10 cellular contexts compared by ENCODE assay signal in the genomic region with DNA sequence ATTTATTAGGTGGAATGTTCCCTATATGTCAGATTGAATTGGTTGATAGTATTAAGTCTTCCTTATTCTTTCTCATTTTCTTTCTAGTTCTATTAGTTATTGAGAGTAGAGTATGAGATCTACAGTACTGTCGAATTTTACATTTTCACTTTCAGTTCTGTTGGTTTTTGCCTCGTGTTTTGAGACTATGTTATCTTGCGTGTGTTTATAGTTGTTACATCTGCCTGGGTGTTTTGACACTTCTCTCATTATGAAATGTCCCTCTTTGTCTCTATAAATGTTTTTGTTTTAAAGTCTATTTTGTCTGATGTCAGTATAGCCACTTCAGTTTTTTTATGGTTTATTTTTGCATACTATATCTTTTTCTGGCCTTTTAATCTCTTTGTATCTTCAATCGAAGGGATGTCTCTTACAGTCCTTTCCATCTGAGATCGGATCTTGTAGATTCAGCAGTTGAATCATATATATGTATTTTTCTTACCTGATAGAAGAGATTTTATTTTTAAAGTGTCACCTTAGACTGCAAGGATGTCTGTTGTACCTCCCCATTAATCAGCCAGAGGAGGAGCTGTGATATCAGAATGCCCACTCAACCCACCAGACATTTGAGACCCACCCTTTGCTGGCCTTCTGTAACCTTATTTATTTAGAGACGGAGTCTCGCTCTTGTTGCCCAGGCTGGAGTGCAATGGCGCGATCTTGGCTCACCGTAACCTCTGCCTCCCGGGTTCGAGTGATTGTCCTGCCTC. TPM values are rescaled to one million over a fixed set of nuclear protein-coding genes. Genes with fewer than 3 reads are reported as not detected.
DNase-seq lines count a peak whose midpoint lies in the region; ATAC-seq and TF ChIP-seq lines count a peak whose summit lies in the region.
"Had no signal": no experiment of that assay in that cellular context is flagged by ENCODE, and none has a peak within 500 bp of the region (broad histone marks: within the 10 kb centered on the region; RNA-seq: fewer than 3 reads in every experiment).

No MANE protein-coding gene starts in this region.

- TF ChIP-seq POLR2A in sigmoid colon (IDR thresholded peaks at IDR 0.05) = no peak

- H3K36me3 Mint-ChIP-seq in CD8-positive, alpha-beta T cell = peaks cover 32% of the 10 kb centered on the region
- H3K36me3 Mint-ChIP-seq in activated CD8-positive, alpha-beta T cell treated with anti-CD3 and anti-CD28 coated beads, Interleukin-2, amount 10 ng/mL, durations not matched to agents 7 days and 5 days (ENCODE audit: low read depth) = peaks cover 35% of the 10 kb centered on the region

- intact Hi-C loops in CD8-positive, alpha-beta T cell (cut with DNase I, micrococcal nuclease) = loop anchor here in 1 of 2 experiments (1.0 kb wide), 1 partner anchor 11 kb away; no protein-coding TSS in a partner anchor
- intact Hi-C loops in sigmoid colon (cut with DNase I) = no loop called here

- H3K18ac ChIP-seq in mesenchymal stem cell (ENCODE audit: low read depth in 1 of 2, low read length in 2 of 2) = no peak overlapping the region

- peaks cover 54% of the 10 kb centered on the region for H3K4me1 Mint-ChIP-seq in CD8-positive, alpha-beta T cell (ENCODE audit: low read depth)
- H3K4me1 Mint-ChIP-seq in activated CD8-positive, alpha-beta T cell treated with anti-CD3 and anti-CD28 coated beads, Interleukin-2, amount 10 ng/mL, durations not matched to agents 7 days and 5 days (ENCODE audit: low read depth) = peaks cover 36% of the 10 kb centered on the region

- no peak overlapping the region for H2BK12ac ChIP-seq in mesenchymal stem cell (ENCODE audit: low read length in 2 of 2)

- H3K4ac ChIP-seq in mesenchymal stem cell (ENCODE audit: low read depth in 1 of 2, low read length in 2 of 2) = no peak overlapping the region

- peaks cover 6% of the 10 kb centered on the region for H3K79me1 ChIP-seq in mesenchymal stem cell (replicated peaks; ENCODE audit: low read length, poor library complexity, severe bottlenecking)

- H2AFZ ChIP-seq in mesenchymal stem cell (ENCODE audit: low read depth, low read length) = no peak overlapping the region

- WGBS in mesenchymal stem cell = 92% methylated on average over 10 of the region's 12 CpGs
- WGBS in sigmoid colon, 2 donors = 63 to 73% methylated on average over 12 of the region's 12 CpGs

- no peaks in the 10 kb centered on the region for H3K9me3 Mint-ChIP-seq in CD8-positive, alpha-beta T cell
- H3K9me3 Mint-ChIP-seq in activated CD8-positive, alpha-beta T cell treated with anti-CD3 and anti-CD28 coated beads, Interleukin-2, amount 10 ng/mL, durations not matched to agents 7 days and 5 days (ENCODE audit: insufficient read depth) = no peaks in the 10 kb centered on the region

- TF ChIP-seq CTCF in CD8-positive, alpha-beta T cell (IDR thresholded peaks at IDR 0.05) = no peak
- no peak for TF ChIP-seq CTCF in sigmoid colon (IDR thresholded peaks at IDR 0.05)

- H2BK5ac ChIP-seq in mesenchymal stem cell (ENCODE audit: low read depth, low read length, poor library complexity, severe bottlenecking) = no peak overlapping the region

- peak overlapping the region; percentile 89 for H3K27ac Mint-ChIP-seq in CD8-positive, alpha-beta T cell
- peak overlapping the region; percentile 82 for H3K27ac Mint-ChIP-seq in activated CD8-positive, alpha-beta T cell treated with anti-CD3 and anti-CD28 coated beads, Interleukin-2, amount 10 ng/mL, durations not matched to agents 7 days and 5 days

- no peaks in the 10 kb centered on the region for H3K27me3 ChIP-seq in CD8-positive, alpha-beta T cell (ENCODE audit: insufficient read depth, low read length)
- no peaks in the 10 kb centered on the region for H3K27me3 ChIP-seq in mesenchymal stem cell (ENCODE audit: control insufficient read depth in 1 of 2, insufficient read depth in 1 of 2, low read length in 2 of 2)
- H3K27me3 ChIP-seq in sigmoid colon = no peaks in the 10 kb centered on the region
- H3K27me3 ChIP-seq: tibial artery had no signal

- peak overlapping the region; percentile 80 for H3K9ac ChIP-seq in mesenchymal stem cell (ENCODE audit: low read length)

- POLR2A ChIA-PET in CD8-positive, alpha-beta T cell (lab: Charles Lee) = no interaction called here
- POLR2A ChIA-PET in activated CD8-positive, alpha-beta T cell treated with anti-CD3 and anti-CD28 coated beads, Interleukin-2, amount 10 ng/mL, durations not matched to agents 7 days and 5 days (lab: Charles Lee) = no interaction called here

- peak overlapping the region; percentile 81 for H3K4me3 Mint-ChIP-seq in CD8-positive, alpha-beta T cell
- H3K4me3 Mint-ChIP-seq in activated CD8-positive, alpha-beta T cell treated with anti-CD3 and anti-CD28 coated beads, Interleukin-2, amount 10 ng/mL, durations not matched to agents 7 days and 5 days = peak overlapping the region; percentile 70

- peaks cover 12% of the 10 kb centered on the region for H3K4me1 ChIP-seq in CD8-positive, alpha-beta T cell (ENCODE audit: insufficient read depth, low read length)
- no peaks in the 10 kb centered on the region for H3K4me1 ChIP-seq in mesenchymal stem cell (ENCODE audit: control insufficient read depth, insufficient read depth, low read depth, low read length)
- peaks cover 0 to 17% (median 10%) of the 10 kb centered on the region in 4 donors for H3K4me1 ChIP-seq in sigmoid colon
- H3K4me1 ChIP-seq: tibial artery had no signal

- no peak for DNase-seq in CD8-positive, alpha-beta T cell
- no peak for DNase-seq in activated CD8-positive, alpha-beta T cell treated with anti-CD3 and anti-CD28 coated beads, Interleukin-2, amount 10 ng/mL, durations not matched to agents 7 days and 5 days
- DNase-seq in mesenchymal stem cell = peak; percentile 57
- DNase-seq in glomerular visceral epithelial cell (ENCODE audit: extremely low spot score) = no peak
- DNase-seq in sigmoid colon = no peak
- DNase-seq: NCI-H146 had no signal

- CTCF ChIA-PET in CD8-positive, alpha-beta T cell (lab: Charles Lee) = interaction anchor here (1.6 kb wide), 1 partner anchor 33 kb away, joined by 4 read pairs; no protein-coding TSS in a partner anchor
- CTCF ChIA-PET in activated CD8-positive, alpha-beta T cell treated with anti-CD3 and anti-CD28 coated beads, Interleukin-2, amount 10 ng/mL, durations not matched to agents 7 days and 5 days (lab: Charles Lee) = interaction anchor here (1.7 kb wide), 1 partner anchor 33 kb away, joined by 4 read pairs; no protein-coding TSS in a partner anchor

- H3K36me3 ChIP-seq in CD8-positive, alpha-beta T cell (ENCODE audit: insufficient read depth, low read length) = no peaks in the 10 kb centered on the region
- H3K36me3 ChIP-seq in mesenchymal stem cell (ENCODE audit: control insufficient read depth in 1 of 2, insufficient read depth in 2 of 2, low read depth in 1 of 2, low read length in 2 of 2) = peaks cover 10 to 15% of the 10 kb centered on the region in 2 experiments
- peaks cover 0 to 8% (median 0%) of the 10 kb centered on the region in 4 donors for H3K36me3 ChIP-seq in sigmoid colon

- no peaks in the 10 kb centered on the region for H3K27me3 Mint-ChIP-seq in CD8-positive, alpha-beta T cell (ENCODE audit: low read depth)
- no peaks in the 10 kb centered on the region for H3K27me3 Mint-ChIP-seq in activated CD8-positive, alpha-beta T cell treated with anti-CD3 and anti-CD28 coated beads, Interleukin-2, amount 10 ng/mL, durations not matched to agents 7 days and 5 days (ENCODE audit: low read depth)

- H3K4me3 ChIP-seq in CD8-positive, alpha-beta T cell (ENCODE audit: low read depth, low read length) = peak overlapping the region; percentile 11
- H3K4me3 ChIP-seq in mesenchymal stem cell (ENCODE audit: insufficient read depth in 1 of 2, low read depth in 1 of 2, low read length in 2 of 2) (peak overlapping the region in 1 of 2 experiments; percentile 62), sigmoid colon (peak overlapping the region in 1 of 4 donors; percentile 1)
- H3K4me3 ChIP-seq: tibial artery had no signal

- H2BK120ac ChIP-seq in mesenchymal stem cell (ENCODE audit: low read depth, low read length) = no peak overlapping the region

- H2AK5ac ChIP-seq in mesenchymal stem cell (ENCODE audit: low read length, severe bottlenecking) = no peak overlapping the region

- no peak overlapping the region for H3K23ac ChIP-seq in mesenchymal stem cell (ENCODE audit: low read length in 2 of 2)

- no peak overlapping the region for H4K91ac ChIP-seq in mesenchymal stem cell (ENCODE audit: low read length)

- no peak overlapping the region for H3K14ac ChIP-seq in mesenchymal stem cell (ENCODE audit: low read length in 2 of 2)

- peak overlapping the region; percentile 22 for H3K27ac ChIP-seq in CD8-positive, alpha-beta T cell (ENCODE audit: low read depth, low read length)
- H3K27ac ChIP-seq in mesenchymal stem cell (ENCODE audit: low read length, poor library complexity, severe bottlenecking) = no peak overlapping the region
- H3K27ac ChIP-seq in sigmoid colon = peak overlapping the region in 1 of 4 donors; percentile 25
- H3K27ac ChIP-seq: tibial artery had no signal

- no peak overlapping the region for H3K4me2 ChIP-seq in mesenchymal stem cell (ENCODE audit: low read length, poor library complexity, severe bottlenecking)

- peak; percentile 87 for ATAC-seq in CD8-positive, alpha-beta T cell
- ATAC-seq in GM19372 (IDR thresholded peaks at IDR 0.05; ENCODE audit: low read depth, unreplicated experiment) (peak; percentile 56), HG03025 (IDR thresholded peaks at IDR 0.05; ENCODE audit: low FRiP score, unreplicated experiment) (no peak), GM18873 (IDR thresholded peaks at IDR 0.05; ENCODE audit: low FRiP score, unreplicated experiment) (no peak)
- peak; percentile 91 for ATAC-seq in activated CD8-positive, alpha-beta T cell treated with anti-CD3 and anti-CD28 coated beads, Interleukin-2, amount 10 ng/mL, durations not matched to agents 7 days and 5 days

- no peaks in the 10 kb centered on the region for H3K9me3 ChIP-seq in CD8-positive, alpha-beta T cell (ENCODE audit: low read length)
- no peaks in the 10 kb centered on the region for H3K9me3 ChIP-seq in mesenchymal stem cell (ENCODE audit: control insufficient read depth, low read length)
- no peaks in the 10 kb centered on the region for H3K9me3 ChIP-seq in sigmoid colon
- H3K9me3 ChIP-seq: tibial artery had no signal

- no peak for TF ChIP-seq EP300 in sigmoid colon (IDR thresholded peaks at IDR 0.05)

- no peak overlapping the region for H2BK15ac ChIP-seq in mesenchymal stem cell (ENCODE audit: low read depth, poor library complexity, severe bottlenecking)

- no peak overlapping the region for H4K8ac ChIP-seq in mesenchymal stem cell (ENCODE audit: low read length)

RNA-seq across cellular contexts. Expression of a gene that starts 20.7 kb away (rescaled TPM):
- 10 to 100 TPM; 83.1 to 86.2 TPM for total RNA-seq in CD8-positive, alpha-beta T cell
- 100 to 1,000 TPM; 112 to 115 TPM for total RNA-seq in activated CD8-positive, alpha-beta T cell treated with anti-CD3 and anti-CD28 coated beads, Interleukin-2, amount 10 ng/mL, durations not matched to agents 7 days and 5 days
- polyA plus RNA-seq in mesenchymal stem cell (2013, experiment 1 of 2) = 26.1 TPM
- polyA plus RNA-seq in mesenchymal stem cell (2013, experiment 2 of 2) = 24.7 TPM
- total RNA-seq in sigmoid colon = 10 to 100 TPM; 60.4 to 91.4 (median 70.7) TPM
- 10 to 100 TPM; 19.2 to 54.9 (median 28.2) TPM for polyA plus RNA-seq in sigmoid colon

RNA-seq across cellular contexts. Expression of a gene that starts 34.0 kb away (rescaled TPM):
- 10 to 100 TPM; 30.8 to 35.9 TPM for total RNA-seq in CD8-positive, alpha-beta T cell
- 10 to 100 TPM; 42.3 to 45.1 TPM for total RNA-seq in activated CD8-positive, alpha-beta T cell treated with anti-CD3 and anti-CD28 coated beads, Interleukin-2, amount 10 ng/mL, durations not matched to agents 7 days and 5 days
- 18.4 TPM for polyA plus RNA-seq in mesenchymal stem cell (2013, experiment 1 of 2)
- polyA plus RNA-seq in mesenchymal stem cell (2013, experiment 2 of 2) = 19.8 TPM
- total RNA-seq in sigmoid colon = 10 to 100 TPM; 12.5 to 26.3 (median 19.7) TPM
- polyA plus RNA-seq in sigmoid colon = 100 to 1,000 TPM in 1 of 3 donors, 10 to 100 TPM in 2; 51.7 to 131 (median 71.4) TPM

RNA-seq across cellular contexts. Expression of a gene that starts 49.2 kb away (rescaled TPM):
- 10 to 100 TPM in 1 of 2 experiments, 1 to 10 TPM in 1; 9.0 to 10.3 TPM for total RNA-seq in CD8-positive, alpha-beta T cell
- 10 to 100 TPM; 35.4 to 38.3 TPM for total RNA-seq in activated CD8-positive, alpha-beta T cell treated with anti-CD3 and anti-CD28 coated beads, Interleukin-2, amount 10 ng/mL, durations not matched to agents 7 days and 5 days
- 13.6 TPM for polyA plus RNA-seq in mesenchymal stem cell (2013, experiment 1 of 2)
- polyA plus RNA-seq in mesenchymal stem cell (2013, experiment 2 of 2) = 13.2 TPM
- total RNA-seq in sigmoid colon = 10 to 100 TPM in 2 of 4 donors, 1 to 10 TPM in 2; 7.2 to 13.0 (median 10.0) TPM
- 10 to 100 TPM in 1 of 3 donors, 1 to 10 TPM in 2; 5.4 to 17.8 (median 9.0) TPM for polyA plus RNA-seq in sigmoid colon

Comparison
In these comparisons a context has a peak if more than half of its experiments do, and no peak if none do; other contexts are left out.
1. ATAC-seq: peak in CD8-positive, alpha-beta T cell (single experiment), GM19372 (single experiment) and activated CD8-positive, alpha-beta T cell treated with anti-CD3 and anti-CD28 coated beads, Interleukin-2, amount 10 ng/mL, durations not matched to agents 7 days and 5 days (single experiment); none in HG03025 (single experiment) and GM18873 (single experiment).